In the genomic region with DNA sequence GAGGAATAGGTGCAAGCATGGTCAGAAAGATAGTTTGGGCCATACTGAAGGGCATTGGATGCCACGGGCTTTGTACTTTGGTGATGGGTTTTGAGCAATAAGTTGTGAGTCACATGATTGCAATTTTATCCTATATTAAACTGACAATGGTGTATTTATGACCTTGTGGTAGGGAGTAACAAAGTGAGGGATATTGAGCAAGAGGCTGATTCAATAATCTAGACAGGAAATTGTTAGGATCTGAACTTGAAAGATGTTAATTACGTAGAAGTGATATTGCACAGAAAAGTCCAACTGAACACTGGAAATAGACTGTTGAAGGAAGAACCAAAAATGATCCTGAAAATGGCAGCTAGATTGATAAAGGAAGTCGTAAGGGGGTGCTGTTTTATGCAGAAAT, we compare ENCODE assay signal across 16 cellular contexts. TPM values are rescaled to one million over a fixed set of nuclear protein-coding genes. Genes with fewer than 3 reads are reported as not detected.
DNase-seq lines count a peak whose midpoint lies in the region; ATAC-seq and TF ChIP-seq lines count a peak whose summit lies in the region.
"Had no signal": no experiment of that assay in that cellular context is flagged by ENCODE, and none has a peak within 500 bp of the region (broad histone marks: within the 10 kb centered on the region; RNA-seq: fewer than 3 reads in every experiment).

No MANE protein-coding gene starts in this region.

- H3K4me3 Mint-ChIP-seq in endothelial cell (ENCODE audit: unreplicated experiment) = no peak overlapping the region
- H3K4me3 Mint-ChIP-seq: central memory CD8-positive, alpha-beta T cell; nephron progenitor cell had no signal

- H3K4me1 Mint-ChIP-seq in endothelial cell (ENCODE audit: unreplicated experiment) = no peaks in the 10 kb centered on the region
- H3K4me1 Mint-ChIP-seq: central memory CD8-positive, alpha-beta T cell; nephron progenitor cell had no signal

- no peaks in the 10 kb centered on the region for H3K27me3 Mint-ChIP-seq in endothelial cell (ENCODE audit: unreplicated experiment)
- H3K27me3 Mint-ChIP-seq: central memory CD8-positive, alpha-beta T cell had no signal

- no peak overlapping the region for H3K4me3 ChIP-seq in fibroblast of the aortic adventitia (ENCODE audit: low read depth, low read length)
- H3K4me3 ChIP-seq: left ventricle myocardium inferior, vagina had no signal

- TF ChIP-seq CTCF in fibroblast of the aortic adventitia (IDR thresholded peaks at IDR 0.05; ENCODE audit: insufficient read depth, low read length) = no peak
- TF ChIP-seq CTCF in endothelial cell (IDR thresholded peaks at IDR 0.05; ENCODE audit: unreplicated experiment) = no peak

- no peaks in the 10 kb centered on the region for H3K36me3 Mint-ChIP-seq in endothelial cell (ENCODE audit: low read depth, unreplicated experiment)

- DNase-seq in AG08396 (ENCODE audit: low spot score) = peak; percentile 9
- DNase-seq in KBM-7 = peak; percentile 57
- DNase-seq in fibroblast of the aortic adventitia (ENCODE audit: low read depth) = peak; percentile 87
- DNase-seq in erythroblast (lab: John Stamatoyannopoulos, UW) = no peak
- no peak for DNase-seq in endothelial cell (ENCODE audit: low spot score)
- DNase-seq in activated CD4-positive, CD25-positive, alpha-beta regulatory T cell treated with anti-CD3 and anti-CD28 coated beads, Interleukin-2, amount 50 U/mL, for 72 hours = no peak
- DNase-seq: activated effector memory CD4-positive, alpha-beta T cell treated with anti-CD3 and anti-CD28 coated beads, Interleukin-2, amount 50 U/mL, for 16 hours; C1 segment of cervical spinal cord; left ventricle myocardium inferior; NCI-H526 treated with DMSO at 0.1 percent for 48 hours; nephron progenitor cell; stimulated activated CD8-positive, alpha-beta memory T cell treated with anti-CD3 and anti-CD28 coated beads, Interleukin-4, amount 100 ng/mL, for 48 hours had no signal

- no peak overlapping the region for H3K27ac Mint-ChIP-seq in endothelial cell (ENCODE audit: unreplicated experiment)
- H3K27ac Mint-ChIP-seq: nephron progenitor cell had no signal

- no peaks in the 10 kb centered on the region for H3K9me3 Mint-ChIP-seq in endothelial cell (ENCODE audit: unreplicated experiment)

- TF ChIP-seq POLR2A in erythroblast (IDR thresholded peaks at IDR 0.05; ENCODE audit: low read length) = no peak

- in situ Hi-C loops in KBM-7 (cut with MboI; ENCODE audit: low pct_unique_long_range_greater_than_20kb, low sequenced_read_pairs) = no loop called here

- no peak for ATAC-seq in SK-N-SH treated with all-trans-retinoic acid at 6 μM for 48 hours
- no peak for ATAC-seq in HG03159 (IDR thresholded peaks at IDR 0.05; ENCODE audit: unreplicated experiment)

TF ChIP-seq in SK-N-SH treated with all-trans-retinoic acid at 6 μM for 48 hours, 23 proteins besides CTCF, POLR2A, EP300 and RAD21:
- TF ChIP-seq ZNF70 (CRISPR knock-in tag; IDR thresholded peaks at IDR 0.05) = no peak
- TF ChIP-seq TOX (CRISPR knock-in tag; IDR thresholded peaks at IDR 0.05; ENCODE audit: borderline replicate concordance) = no peak
- TF ChIP-seq ARNTL (CRISPR knock-in tag; IDR thresholded peaks at IDR 0.05; ENCODE audit: borderline replicate concordance, low read depth) = no peak
- peak; percentile 88 for TF ChIP-seq ISL1 (CRISPR knock-in tag; IDR thresholded peaks at IDR 0.05)
- TF ChIP-seq GLIS3 (CRISPR knock-in tag; IDR thresholded peaks at IDR 0.05) = no peak
- TF ChIP-seq SNAI2 (CRISPR knock-in tag; IDR thresholded peaks at IDR 0.05) = no peak
- TF ChIP-seq, protein P1, sequence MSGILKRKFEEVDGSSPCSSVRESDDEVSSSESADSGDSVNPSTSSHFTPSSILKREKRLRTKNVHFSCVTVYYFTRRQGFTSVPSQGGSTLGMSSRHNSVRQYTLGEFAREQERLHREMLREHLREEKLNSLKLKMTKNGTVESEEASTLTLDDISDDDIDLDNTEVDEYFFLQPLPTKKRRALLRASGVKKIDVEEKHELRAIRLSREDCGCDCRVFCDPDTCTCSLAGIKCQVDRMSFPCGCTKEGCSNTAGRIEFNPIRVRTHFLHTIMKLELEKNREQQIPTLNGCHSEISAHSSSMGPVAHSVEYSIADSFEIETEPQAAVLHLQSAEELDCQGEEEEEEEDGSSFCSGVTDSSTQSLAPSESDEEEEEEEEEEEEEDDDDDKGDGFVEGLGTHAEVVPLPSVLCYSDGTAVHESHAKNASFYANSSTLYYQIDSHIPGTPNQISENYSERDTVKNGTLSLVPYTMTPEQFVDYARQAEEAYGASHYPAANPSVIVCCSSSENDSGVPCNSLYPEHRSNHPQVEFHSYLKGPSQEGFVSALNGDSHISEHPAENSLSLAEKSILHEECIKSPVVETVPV (CRISPR knock-in tag; IDR thresholded peaks at IDR 0.05) = no peak
- TF ChIP-seq, protein P2, sequence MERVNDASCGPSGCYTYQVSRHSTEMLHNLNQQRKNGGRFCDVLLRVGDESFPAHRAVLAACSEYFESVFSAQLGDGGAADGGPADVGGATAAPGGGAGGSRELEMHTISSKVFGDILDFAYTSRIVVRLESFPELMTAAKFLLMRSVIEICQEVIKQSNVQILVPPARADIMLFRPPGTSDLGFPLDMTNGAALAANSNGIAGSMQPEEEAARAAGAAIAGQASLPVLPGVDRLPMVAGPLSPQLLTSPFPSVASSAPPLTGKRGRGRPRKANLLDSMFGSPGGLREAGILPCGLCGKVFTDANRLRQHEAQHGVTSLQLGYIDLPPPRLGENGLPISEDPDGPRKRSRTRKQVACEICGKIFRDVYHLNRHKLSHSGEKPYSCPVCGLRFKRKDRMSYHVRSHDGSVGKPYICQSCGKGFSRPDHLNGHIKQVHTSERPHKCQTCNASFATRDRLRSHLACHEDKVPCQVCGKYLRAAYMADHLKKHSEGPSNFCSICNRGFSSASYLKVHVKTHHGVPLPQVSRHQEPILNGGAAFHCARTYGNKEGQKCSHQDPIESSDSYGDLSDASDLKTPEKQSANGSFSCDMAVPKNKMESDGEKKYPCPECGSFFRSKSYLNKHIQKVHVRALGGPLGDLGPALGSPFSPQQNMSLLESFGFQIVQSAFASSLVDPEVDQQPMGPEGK (CRISPR knock-in tag; IDR thresholded peaks at IDR 0.05; ENCODE audit: borderline replicate concordance) = peak; percentile 72; the same call in 1 of the 2 replicates
- peak; percentile 75 for TF ChIP-seq ZC3H10 (CRISPR knock-in tag; IDR thresholded peaks at IDR 0.05)
- TF ChIP-seq OSR1 (CRISPR knock-in tag; IDR thresholded peaks at IDR 0.05) = no peak
- no peak for TF ChIP-seq BACH2 (CRISPR knock-in tag; IDR thresholded peaks at IDR 0.05; ENCODE audit: borderline replicate concordance)
- TF ChIP-seq RARB (CRISPR knock-in tag; IDR thresholded peaks at IDR 0.05) = no peak
- TF ChIP-seq, protein P3, sequence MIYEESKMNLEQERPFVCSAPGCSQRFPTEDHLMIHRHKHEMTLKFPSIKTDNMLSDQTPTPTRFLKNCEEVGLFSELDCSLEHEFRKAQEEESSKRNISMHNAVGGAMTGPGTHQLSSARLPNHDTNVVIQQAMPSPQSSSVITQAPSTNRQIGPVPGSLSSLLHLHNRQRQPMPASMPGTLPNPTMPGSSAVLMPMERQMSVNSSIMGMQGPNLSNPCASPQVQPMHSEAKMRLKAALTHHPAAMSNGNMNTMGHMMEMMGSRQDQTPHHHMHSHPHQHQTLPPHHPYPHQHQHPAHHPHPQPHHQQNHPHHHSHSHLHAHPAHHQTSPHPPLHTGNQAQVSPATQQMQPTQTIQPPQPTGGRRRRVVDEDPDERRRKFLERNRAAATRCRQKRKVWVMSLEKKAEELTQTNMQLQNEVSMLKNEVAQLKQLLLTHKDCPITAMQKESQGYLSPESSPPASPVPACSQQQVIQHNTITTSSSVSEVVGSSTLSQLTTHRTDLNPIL (CRISPR knock-in tag; IDR thresholded peaks at IDR 0.05; ENCODE audit: low read depth) = no peak
- TF ChIP-seq PPARA (CRISPR knock-in tag; IDR thresholded peaks at IDR 0.05; ENCODE audit: borderline replicate concordance) = no peak
- TF ChIP-seq, protein P4, sequence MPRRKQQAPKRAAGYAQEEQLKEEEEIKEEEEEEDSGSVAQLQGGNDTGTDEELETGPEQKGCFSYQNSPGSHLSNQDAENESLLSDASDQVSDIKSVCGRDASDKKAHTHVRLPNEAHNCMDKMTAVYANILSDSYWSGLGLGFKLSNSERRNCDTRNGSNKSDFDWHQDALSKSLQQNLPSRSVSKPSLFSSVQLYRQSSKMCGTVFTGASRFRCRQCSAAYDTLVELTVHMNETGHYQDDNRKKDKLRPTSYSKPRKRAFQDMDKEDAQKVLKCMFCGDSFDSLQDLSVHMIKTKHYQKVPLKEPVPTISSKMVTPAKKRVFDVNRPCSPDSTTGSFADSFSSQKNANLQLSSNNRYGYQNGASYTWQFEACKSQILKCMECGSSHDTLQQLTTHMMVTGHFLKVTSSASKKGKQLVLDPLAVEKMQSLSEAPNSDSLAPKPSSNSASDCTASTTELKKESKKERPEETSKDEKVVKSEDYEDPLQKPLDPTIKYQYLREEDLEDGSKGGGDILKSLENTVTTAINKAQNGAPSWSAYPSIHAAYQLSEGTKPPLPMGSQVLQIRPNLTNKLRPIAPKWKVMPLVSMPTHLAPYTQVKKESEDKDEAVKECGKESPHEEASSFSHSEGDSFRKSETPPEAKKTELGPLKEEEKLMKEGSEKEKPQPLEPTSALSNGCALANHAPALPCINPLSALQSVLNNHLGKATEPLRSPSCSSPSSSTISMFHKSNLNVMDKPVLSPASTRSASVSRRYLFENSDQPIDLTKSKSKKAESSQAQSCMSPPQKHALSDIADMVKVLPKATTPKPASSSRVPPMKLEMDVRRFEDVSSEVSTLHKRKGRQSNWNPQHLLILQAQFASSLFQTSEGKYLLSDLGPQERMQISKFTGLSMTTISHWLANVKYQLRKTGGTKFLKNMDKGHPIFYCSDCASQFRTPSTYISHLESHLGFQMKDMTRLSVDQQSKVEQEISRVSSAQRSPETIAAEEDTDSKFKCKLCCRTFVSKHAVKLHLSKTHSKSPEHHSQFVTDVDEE (CRISPR knock-in tag; IDR thresholded peaks at IDR 0.05) = no peak

RNA-seq across cellular contexts. Expression of a gene that starts 46.6 kb away (rescaled TPM):
- total RNA-seq in fibroblast of the aortic adventitia (ENCODE audit: low replicate concordance) (105 TPM in 2 replicates), endothelial cell (ENCODE audit: unreplicated experiment) (175 TPM)

Comparison
In these comparisons a context has a peak if more than half of its experiments do, and no peak if none do; other contexts are left out.
1. DNase-seq: peak in AG08396 (single experiment), KBM-7 (single experiment) and fibroblast of the aortic adventitia (single experiment); none in erythroblast (0 of 2), endothelial cell (single experiment) and activated CD4-positive, CD25-positive, alpha-beta regulatory T cell treated with anti-CD3 and anti-CD28 coated beads, Interleukin-2, amount 50 U/mL, for 72 hours (single experiment).